28 cellular contexts compared by ENCODE assay signal in genomic region chr7:3064077-3064476, GRCh38. TPM values are rescaled to one million over a fixed set of nuclear protein-coding genes. Genes with fewer than 3 reads are reported as not detected.
DNase-seq lines count a peak whose midpoint lies in the region; ATAC-seq, FAIRE-seq and TF ChIP-seq lines count a peak whose summit lies in the region.
"Had no signal": no experiment of that assay in that cellular context is flagged by ENCODE, and none has a peak within 500 bp of the region (broad histone marks: within the 10 kb centered on the region; RNA-seq: fewer than 3 reads in every experiment).

No MANE protein-coding gene starts in this region.

- POLR2A ChIA-PET in activated CD4-positive, alpha-beta T cell treated with anti-CD3 and anti-CD28 coated beads, Interleukin-2, amount 10 ng/mL, durations not matched to agents 7 days and 5 days (lab: Charles Lee): interaction anchor here (0.8 kb wide), 1 partner anchor 170 kb away, joined by 3 read pairs; no protein-coding TSS in a partner anchor
- POLR2A ChIA-PET in T-cell (lab: Charles Lee): interaction anchor here in 1 of 2 donors (0.8 kb wide), 1 partner anchor 192 kb away, joined by 5 read pairs; no protein-coding TSS in a partner anchor
- POLR2A ChIA-PET in PC-9 (lab: Charles Lee; ENCODE audit: unreplicated experiment): no interaction called here

- H3K27me3 ChIP-seq in PC-9 (ENCODE audit: insufficient read depth, low read depth): no peaks in the 10 kb centered on the region

- H3K27me3 Mint-ChIP-seq in activated CD4-positive, alpha-beta T cell treated with anti-CD3 and anti-CD28 coated beads, Interleukin-2, amount 10 ng/mL, durations not matched to agents 7 days and 5 days: no peaks in the 10 kb centered on the region
- no peaks in the 10 kb centered on the region for H3K27me3 Mint-ChIP-seq in T-cell
- no peaks in the 10 kb centered on the region for H3K27me3 Mint-ChIP-seq in central memory CD8-positive, alpha-beta T cell
- H3K27me3 Mint-ChIP-seq: activated B cell treated with CpG ODN at 0.5 μM for 24 hours had no signal

- H3K4me1 Mint-ChIP-seq in activated CD4-positive, alpha-beta T cell treated with anti-CD3 and anti-CD28 coated beads, Interleukin-2, amount 10 ng/mL, durations not matched to agents 7 days and 5 days: peaks cover 71% of the 10 kb centered on the region
- peaks cover 61 to 68% (median 65%) of the 10 kb centered on the region in 3 donors for H3K4me1 Mint-ChIP-seq in T-cell
- H3K4me1 Mint-ChIP-seq in central memory CD8-positive, alpha-beta T cell: peaks cover 59% of the 10 kb centered on the region
- peaks cover 79% of the 10 kb centered on the region for H3K4me1 Mint-ChIP-seq in stimulated activated effector memory CD8-positive, alpha-beta T cell treated with anti-CD3 and anti-CD28 coated beads, Interleukin-12 subunit alpha, Interleukin-12 subunit beta, amount 100 ng/mL, for 72 hours

- H3K27ac Mint-ChIP-seq in activated CD4-positive, alpha-beta T cell treated with anti-CD3 and anti-CD28 coated beads, Interleukin-2, amount 10 ng/mL, durations not matched to agents 7 days and 5 days: peak overlapping the region; percentile 97
- H3K27ac Mint-ChIP-seq in T-cell: peak overlapping the region; percentile 90 to 94
- H3K27ac Mint-ChIP-seq in central memory CD8-positive, alpha-beta T cell (ENCODE audit: low read depth): peak overlapping the region; percentile 86
- H3K27ac Mint-ChIP-seq in stimulated activated effector memory CD8-positive, alpha-beta T cell treated with anti-CD3 and anti-CD28 coated beads, Interleukin-12 subunit alpha, Interleukin-12 subunit beta, amount 100 ng/mL, for 72 hours: peak overlapping the region; percentile 95
- H3K27ac Mint-ChIP-seq: activated B cell treated with CpG ODN at 0.5 μM for 24 hours had no signal

- DNase-seq in activated CD4-positive, alpha-beta T cell treated with anti-CD3 and anti-CD28 coated beads, Interleukin-2, amount 10 ng/mL, durations not matched to agents 7 days and 5 days: no peak
- no peak for DNase-seq in activated CD4-positive, alpha-beta T cell treated with anti-CD3 and anti-CD28 coated beads, Interleukin-2, amount 50 U/mL, for 4 hours
- DNase-seq in T-cell (no peak), urothelium cell line (ENCODE audit: low spot score) (no peak), PC-9 (no peak), HCEC 1CT (no peak)
- no peak for DNase-seq in central memory CD8-positive, alpha-beta T cell (ENCODE audit: low spot score in 2 of 2)
- DNase-seq in stimulated activated effector memory CD8-positive, alpha-beta T cell treated with anti-CD3 and anti-CD28 coated beads, Interleukin-12 subunit alpha, Interleukin-12 subunit beta, amount 100 ng/mL, for 72 hours (ENCODE audit: low spot score in 2 of 2): no peak
- DNase-seq: activated B cell treated with CpG ODN at 0.5 μM for 24 hours; effector CD4-positive, alpha-beta T cell; GM23248; islet precursor cell; NCI-H1694; NCI-H2171 treated with DMSO at 0.1 percent for 48 hours; NCI-H69; occipital lobe; SK-N-SH; small intestine; stimulated activated CD4-positive, alpha-beta T cell treated with anti-CD3 and anti-CD28 coated beads, Interleukin-2, amount 100 ng/mL, for 24 hours; stimulated activated naive CD4-positive, alpha-beta T cell; T-helper 9 cell; tibial artery had no signal

- no peak overlapping the region for H3K4me3 ChIP-seq in PC-9
- H3K4me3 ChIP-seq: GM23248, lung, tibial artery had no signal

- intact Hi-C loops in PC-9 (cut with micrococcal nuclease; ENCODE audit: unreplicated experiment): no loop called here

- peaks cover 21% of the 10 kb centered on the region for H3K36me3 Mint-ChIP-seq in activated CD4-positive, alpha-beta T cell treated with anti-CD3 and anti-CD28 coated beads, Interleukin-2, amount 10 ng/mL, durations not matched to agents 7 days and 5 days (ENCODE audit: low read depth)
- H3K36me3 Mint-ChIP-seq in T-cell: no peaks in the 10 kb centered on the region
- peaks cover 7% of the 10 kb centered on the region for H3K36me3 Mint-ChIP-seq in central memory CD8-positive, alpha-beta T cell (ENCODE audit: insufficient read depth)
- no peaks in the 10 kb centered on the region for H3K36me3 Mint-ChIP-seq in stimulated activated effector memory CD8-positive, alpha-beta T cell treated with anti-CD3 and anti-CD28 coated beads, Interleukin-12 subunit alpha, Interleukin-12 subunit beta, amount 100 ng/mL, for 72 hours

- H3K79me2 ChIP-seq in PC-9 (ENCODE audit: low read depth): no peaks in the 10 kb centered on the region

- no peaks in the 10 kb centered on the region for H3K9me2 ChIP-seq in PC-9 (ENCODE audit: insufficient read depth)

- H3F3A ChIP-seq in PC-9 (ENCODE audit: insufficient read depth, low read depth): no peaks in the 10 kb centered on the region

- CTCF ChIA-PET in activated CD4-positive, alpha-beta T cell treated with anti-CD3 and anti-CD28 coated beads, Interleukin-2, amount 10 ng/mL, durations not matched to agents 7 days and 5 days (lab: Charles Lee): interaction anchor here (0.6 to 1.6 kb wide), 5 partner anchors 10 to 79 kb away, joined by 3 to 6 read pairs (median 3); no protein-coding TSS in a partner anchor
- CTCF ChIA-PET in T-cell (lab: Charles Lee) (interaction anchor here (1.2 to 1.5 kb wide), 2 partner anchors 89 to 91 kb away, joined by 3 to 7 read pairs; no protein-coding TSS in a partner anchor), PC-9 (lab: Charles Lee) (no interaction called here)

- H3K4me1 ChIP-seq in PC-9 (replicated peaks; ENCODE audit: insufficient read depth): no peaks in the 10 kb centered on the region

- ATAC-seq in T-cell (replicated peaks in 1 of 4): no peak
- no peak for ATAC-seq in central memory CD8-positive, alpha-beta T cell (replicated peaks; ENCODE audit: extremely low read depth, poor library complexity, severe bottlenecking)
- no peak for ATAC-seq in stimulated activated effector memory CD8-positive, alpha-beta T cell treated with anti-CD3 and anti-CD28 coated beads, Interleukin-12 subunit alpha, Interleukin-12 subunit beta, amount 100 ng/mL, for 72 hours
- ATAC-seq: esophagus mucosa had no signal

- no peak for TF ChIP-seq CTCF in PC-9 (conservative IDR thresholded peaks at IDR 0.05)

- H3K4me2 ChIP-seq in PC-9: no peak overlapping the region
- H3K4me2 ChIP-seq: SK-N-SH had no signal

- FAIRE-seq in urothelium cell line (lab: Jason Lieb, UNC): no peak
- FAIRE-seq: A204.1, D721Med, frontal cortex, small intestine had no signal

- H3K36me3 ChIP-seq in PC-9 (ENCODE audit: low read depth): no peaks in the 10 kb centered on the region
- H3K36me3 ChIP-seq: tibial artery had no signal

- no peak overlapping the region for H3K27ac ChIP-seq in PC-9
- H3K27ac ChIP-seq: GM23248, RWPE1, tibial artery had no signal

- H3K4me3 Mint-ChIP-seq in activated CD4-positive, alpha-beta T cell treated with anti-CD3 and anti-CD28 coated beads, Interleukin-2, amount 10 ng/mL, durations not matched to agents 7 days and 5 days: no peak overlapping the region
- H3K4me3 Mint-ChIP-seq in T-cell: peak overlapping the region in 2 of 3 donors; percentile 69 to 80
- peak overlapping the region; percentile 74 for H3K4me3 Mint-ChIP-seq in central memory CD8-positive, alpha-beta T cell
- H3K4me3 Mint-ChIP-seq in stimulated activated effector memory CD8-positive, alpha-beta T cell treated with anti-CD3 and anti-CD28 coated beads, Interleukin-12 subunit alpha, Interleukin-12 subunit beta, amount 100 ng/mL, for 72 hours: peak overlapping the region; percentile 69
- H3K4me3 Mint-ChIP-seq: activated B cell treated with CpG ODN at 0.5 μM for 24 hours had no signal

- peaks cover 9% of the 10 kb centered on the region for H3K9me3 Mint-ChIP-seq in activated CD4-positive, alpha-beta T cell treated with anti-CD3 and anti-CD28 coated beads, Interleukin-2, amount 10 ng/mL, durations not matched to agents 7 days and 5 days
- no peaks in the 10 kb centered on the region for H3K9me3 Mint-ChIP-seq in T-cell
- no peaks in the 10 kb centered on the region for H3K9me3 Mint-ChIP-seq in central memory CD8-positive, alpha-beta T cell
- no peaks in the 10 kb centered on the region for H3K9me3 Mint-ChIP-seq in stimulated activated effector memory CD8-positive, alpha-beta T cell treated with anti-CD3 and anti-CD28 coated beads, Interleukin-12 subunit alpha, Interleukin-12 subunit beta, amount 100 ng/mL, for 72 hours
- H3K9me3 Mint-ChIP-seq: activated B cell treated with CpG ODN at 0.5 μM for 24 hours had no signal

- no peak overlapping the region for H2AFZ ChIP-seq in PC-9
- H2AFZ ChIP-seq: GM23248 had no signal

- H3K9me3 ChIP-seq in PC-9 (ENCODE audit: insufficient read depth, low read depth): no peaks in the 10 kb centered on the region
- H3K9me3 ChIP-seq: tibial artery had no signal

- H4K20me1 ChIP-seq in PC-9 (ENCODE audit: insufficient read depth): no peaks in the 10 kb centered on the region

- no TSS peak for BruUV-seq in PC-9 (replicated peaks; lab: Mats Ljungman, UMichigan)

RNA-seq across cellular contexts. Expression of gene CARD11, which starts 20.4 kb away (rescaled TPM):
- 100 to 1,000 TPM; 160 to 167 TPM for total RNA-seq in activated CD4-positive, alpha-beta T cell treated with anti-CD3 and anti-CD28 coated beads, Interleukin-2, amount 10 ng/mL, durations not matched to agents 7 days and 5 days
- total RNA-seq in T-cell (100 to 1,000 TPM; 105 to 142 (median 132) TPM), PC-9 (2021) (62.6 and 63.3 TPM in 2 replicates)
- total RNA-seq: GM23248 had no signal
